25 cellular contexts compared by ENCODE assay signal in genomic region chr10:128817636-128818035, GRCh38.
"Had no signal": no experiment of that assay in that cellular context is flagged by ENCODE, and none has a peak within 500 bp of the region (broad histone marks: within the 10 kb centered on the region; RNA-seq: fewer than 3 reads in every experiment).

No MANE protein-coding gene starts in this region.

- H3K9me3 ChIP-seq: neutrophil, ovary, psoas muscle, right lobe of liver, sigmoid colon, stomach, thoracic aorta, thyroid gland, tibial nerve, upper lobe of left lung, vagina had no signal

- H3K4me1 ChIP-seq: parathyroid adenoma, psoas muscle, right lobe of liver, sigmoid colon, stomach, thyroid gland, tibial nerve, upper lobe of left lung, vagina had no signal

- H3K27me3 ChIP-seq: neutrophil, ovary, right lobe of liver, sigmoid colon, thyroid gland, tibial nerve, upper lobe of left lung, vagina had no signal

- H3K27ac ChIP-seq: neutrophil, ovary, parathyroid adenoma, psoas muscle, right lobe of liver, sigmoid colon, stomach, thoracic aorta, thyroid gland, tibial nerve, upper lobe of left lung, vagina had no signal

- H3K36me3 ChIP-seq: neutrophil, ovary, right lobe of liver, sigmoid colon, stomach, thoracic aorta, thyroid gland, tibial nerve, upper lobe of left lung, vagina had no signal

- H3K4me3 ChIP-seq: ovary, psoas muscle, right lobe of liver, sigmoid colon, stomach, thoracic aorta, thyroid gland, tibial nerve, upper lobe of left lung, vagina had no signal

- ATAC-seq: naive thymus-derived CD8-positive, alpha-beta T cell; psoas muscle; right lobe of liver; stimulated activated effector memory CD8-positive, alpha-beta T cell treated with anti-CD3 and anti-CD28 coated beads, Interleukin-12 subunit alpha, Interleukin-12 subunit beta, amount 100 ng/mL, for 72 hours; stimulated activated naive B cell treated with anti-CD40 and anti-IgM and Interleukin-4, amounts not matched to agents 10 μg/mL and 1 μg/mL and 100 μg/mL, for 72 hours had no signal

- DNase-seq: naive thymus-derived CD8-positive, alpha-beta T cell; nephron progenitor cell; nucleus accumbens; ovary; posterior cingulate gyrus; psoas muscle; right lobe of liver; sigmoid colon; small intestine; stimulated activated CD4-positive, alpha-beta T cell treated with anti-CD3 and anti-CD28 coated beads, Interleukin-15, amount 100 ng/mL, for 24 hours; stimulated activated CD4-positive, alpha-beta T cell treated with anti-CD3 and anti-CD28 coated beads, Interleukin-2, amount 100 ng/mL, for 24 hours; stimulated activated CD4-positive, alpha-beta T cell treated with anti-CD3 and anti-CD28 coated beads, Interleukin-2, amount 100 ng/mL, for 48 hours; stimulated activated CD4-positive, alpha-beta T cell treated with anti-CD3 and anti-CD28 coated beads, Interleukin-4, amount 100 ng/mL, for 24 hours; stimulated activated naive B cell treated with anti-CD40 and anti-IgM and Interleukin-4, amounts not matched to agents 10 μg/mL and 1 μg/mL and 100 μg/mL, for 72 hours; stimulated activated naive CD4-positive, alpha-beta T cell treated with Interleukin-2 at 50 U/mL for 16 hours; stomach; thyroid gland; trophoblast cell; upper lobe of left lung had no signal
